Comparison of ENCODE assay signal across 11 cellular contexts in genomic region chr19:38697641-38698071, GRCh38. TPM values are rescaled to one million over a fixed set of nuclear protein-coding genes. Genes with fewer than 3 reads are reported as not detected.
DNase-seq lines count a peak whose midpoint lies in the region; ATAC-seq and TF ChIP-seq lines count a peak whose summit lies in the region.
"Had no signal": no experiment of that assay in that cellular context is flagged by ENCODE, and none has a peak within 500 bp of the region (broad histone marks: within the 10 kb centered on the region; RNA-seq: fewer than 3 reads in every experiment).

No MANE protein-coding gene starts in this region.

- peak overlapping the region; percentile 57; the same call in 1 of the 2 replicates for H3K23ac ChIP-seq in IMR-90 (ENCODE audit: low read depth, low read length)

- no peak overlapping the region for H2BK20ac ChIP-seq in IMR-90 (ENCODE audit: low read depth, low read length)

- peak overlapping the region; percentile 33 for H2BK5ac ChIP-seq in IMR-90 (ENCODE audit: low read depth, low read length, poor library complexity, severe bottlenecking)

- DNase-seq in IMR-90 (no peak), mucosa of descending colon (no peak), RPMI8226 (no peak), GM10248 (ENCODE audit: extremely low spot score) (no peak), T-helper 9 cell (no peak)
- DNase-seq: activated T-cell treated with anti-CD3 and anti-CD28 coated beads, Interleukin-2, amount 50 U/mL, for 4 hours; HCEC 1CT had no signal

- no peak overlapping the region for H3K9ac ChIP-seq in IMR-90 (ENCODE audit: low read depth, low read length)

- H3K4me3 ChIP-seq in IMR-90 (ENCODE audit: insufficient read depth, low read depth, low read length) (no peak overlapping the region), mucosa of descending colon (no peak overlapping the region)

- peak overlapping the region; percentile 49 for H2AFZ ChIP-seq in IMR-90 (replicated peaks; ENCODE audit: low read length, poor library complexity)

- intact Hi-C loops in IMR-90 (cut with micrococcal nuclease), result no loop called here
- intact Hi-C loops in mucosa of descending colon (cut with DNase I, micrococcal nuclease), result no loop called here

- dilution Hi-C loops in IMR-90 (cut with HindIII; ENCODE audit: low sequenced_read_pairs, unreplicated experiment), result no loop called here

- ATAC-seq in IMR-90 (ENCODE audit: low read depth) (no peak), mucosa of descending colon (peak; percentile 30), GM19452 (IDR thresholded peaks at IDR 0.05; ENCODE audit: unreplicated experiment) (no peak)
- ATAC-seq: activated T-cell treated with anti-CD3 and anti-CD28 coated beads, Interleukin-2, amount 50 U/mL, for 4 hours; sciatic nerve had no signal

- H3K79me1 ChIP-seq in IMR-90 (ENCODE audit: low read depth in 1 of 2, low read length in 2 of 2), result peaks cover 0 to 97% of the 10 kb centered on the region in 2 experiments; a peak in 3 of 4 replicates

- TF ChIP-seq POLR2A in IMR-90 (IDR thresholded peaks at IDR 0.05; ENCODE audit: low read depth, low read length), result no peak

- POLR2A ChIA-PET in IMR-90 (lab: Charles Lee; ENCODE audit: unreplicated experiment) (no interaction called here), GM10248 (lab: Yijun Ruan, JAX) (no interaction called here)

- H3K9me3 ChIP-seq in IMR-90 (ENCODE audit: control insufficient read depth, insufficient read depth, low read length), result no peaks in the 10 kb centered on the region
- H3K9me3 ChIP-seq in mucosa of descending colon, result no peaks in the 10 kb centered on the region

- no peak overlapping the region for H3K4me2 ChIP-seq in IMR-90 (ENCODE audit: low read depth, low read length)

- BruUV-seq in IMR-90 (replicated peaks; lab: Mats Ljungman, UMichigan), result no TSS peak

- H3K27ac ChIP-seq in IMR-90 (ENCODE audit: insufficient read depth, low read length), result no peak overlapping the region; the same call in 1 of the 2 replicates
- peak overlapping the region; percentile 69 for H3K27ac ChIP-seq in cingulate gyrus (ENCODE audit: low read depth, low read length)
- peak overlapping the region; percentile 22 for H3K27ac ChIP-seq in temporal lobe (ENCODE audit: low read depth, low read length)

- no peak overlapping the region for H4K5ac ChIP-seq in IMR-90 (ENCODE audit: low read depth, low read length)

- H4K8ac ChIP-seq in IMR-90 (ENCODE audit: low read depth in 2 of 2, low read length in 2 of 2), result no peak overlapping the region; a peak in 1 of 4 replicates

- CTCF ChIA-PET in IMR-90 (lab: Yijun Ruan, JAX) (no interaction called here), GM10248 (lab: Yijun Ruan, JAX) (no interaction called here)

- H2BK120ac ChIP-seq in IMR-90 (ENCODE audit: low read depth, low read length), result no peak overlapping the region

- 80% methylated on average over 3 of the region's 11 CpGs; no CpG with 5 or more reads in 1 of the 2 experiments for WGBS in IMR-90 (ENCODE audit: extremely low coverage in 2 of 2, insufficient read length in 1 of 2), 2 experiments

- TF ChIP-seq RAD21 in IMR-90 (IDR thresholded peaks at IDR 0.05; ENCODE audit: low read length), result no peak

- in situ Hi-C loops in IMR-90 (cut with MboI; ENCODE audit: low sequenced_read_pairs), result no loop called here

- H4K20me1 ChIP-seq in IMR-90 (ENCODE audit: insufficient read depth, low read length), result peaks cover 88% of the 10 kb centered on the region

- no peak overlapping the region for H3K56ac ChIP-seq in IMR-90 (ENCODE audit: extremely low read depth, insufficient read depth, low read length)

- peaks cover 27% of the 10 kb centered on the region for H3K4me1 ChIP-seq in IMR-90 (ENCODE audit: control insufficient read depth, insufficient read depth, low read length)
- H3K4me1 ChIP-seq in mucosa of descending colon (ENCODE audit: low read depth), result peaks cover 74% of the 10 kb centered on the region

- H3K14ac ChIP-seq in IMR-90 (replicated peaks; ENCODE audit: low read depth, low read length), result no peak overlapping the region

- H2AK9ac ChIP-seq in IMR-90 (replicated peaks; ENCODE audit: low read depth, low read length, poor library complexity), result peak overlapping the region; percentile 33

- H2BK15ac ChIP-seq in IMR-90 (ENCODE audit: low read depth, low read length), result no peak overlapping the region

- TF ChIP-seq CTCF in IMR-90 (conservative IDR thresholded peaks at IDR 0.05; ENCODE audit: low read depth, low read length), result no peak
- TF ChIP-seq CTCF in mucosa of descending colon (IDR thresholded peaks at IDR 0.05), result no peak
- TF ChIP-seq CTCF in GM10248 (IDR thresholded peaks at IDR 0.05; ENCODE audit: control extremely low read depth, extremely low read depth, low read depth, missing control alignments), result no peak

- peak overlapping the region; percentile 23; the same call in 1 of the 2 replicates for H3K4ac ChIP-seq in IMR-90 (ENCODE audit: low read depth, low read length)

- peaks cover 44% of the 10 kb centered on the region for H3K9me1 ChIP-seq in IMR-90 (ENCODE audit: insufficient read depth, low read length)

- H3K18ac ChIP-seq in IMR-90 (ENCODE audit: low read depth, low read length), result no peak overlapping the region

- H4K91ac ChIP-seq in IMR-90 (ENCODE audit: insufficient read depth, low read depth, low read length), result no peak overlapping the region

- no peaks in the 10 kb centered on the region for H3K27me3 ChIP-seq in IMR-90 (ENCODE audit: control insufficient read depth, insufficient read depth, low read length)

- H2AK5ac ChIP-seq in IMR-90 (ENCODE audit: low read depth, low read length), result peak overlapping the region; percentile 43; the same call in 1 of the 2 replicates

- H3K36me3 ChIP-seq in IMR-90 (ENCODE audit: control insufficient read depth, insufficient read depth, low read length) (peaks cover 44% of the 10 kb centered on the region), mucosa of descending colon (ENCODE audit: low read depth) (peaks cover 10% of the 10 kb centered on the region)

TF ChIP-seq in IMR-90, 13 proteins besides CTCF, POLR2A, EP300 and RAD21:
- TF ChIP-seq BHLHE40 (IDR thresholded peaks at IDR 0.05; ENCODE audit: low read depth, low read length), result no peak
- no peak for TF ChIP-seq MAZ (IDR thresholded peaks at IDR 0.05; ENCODE audit: borderline replicate concordance, low read depth, low read length)
- TF ChIP-seq USF2 (IDR thresholded peaks at IDR 0.05; ENCODE audit: low read depth, low read length), result no peak
- no peak for TF ChIP-seq ELK1 (IDR thresholded peaks at IDR 0.05; ENCODE audit: borderline replicate concordance, low read depth, low read length)
- TF ChIP-seq MAFK (IDR thresholded peaks at IDR 0.05; ENCODE audit: low read depth, low read length), result no peak
- TF ChIP-seq CHD1 (IDR thresholded peaks at IDR 0.05; ENCODE audit: low read depth, low read length), result no peak
- TF ChIP-seq NFE2L2 (IDR thresholded peaks at IDR 0.05; ENCODE audit: low read depth, low read length), result no peak
- TF ChIP-seq MXI1 (IDR thresholded peaks at IDR 0.05; ENCODE audit: borderline replicate concordance, low read depth, low read length), result no peak
- TF ChIP-seq RFX5 (IDR thresholded peaks at IDR 0.05; ENCODE audit: low read depth, low read length), result no peak
- TF ChIP-seq CEBPB (IDR thresholded peaks at IDR 0.05; ENCODE audit: low read depth, low read length), result no peak
- TF ChIP-seq FOS (IDR thresholded peaks at IDR 0.05; ENCODE audit: low read depth, low read length), result no peak
- no peak for TF ChIP-seq SMC3 (IDR thresholded peaks at IDR 0.05; ENCODE audit: low read depth, low read length)
- TF ChIP-seq RCOR1 (IDR thresholded peaks at IDR 0.05; ENCODE audit: insufficient replicate concordance, low read length), result no peak

RNA-seq across cellular contexts. Expression of gene CAPN12, which starts 46.6 kb away (rescaled TPM):
- total RNA-seq in IMR-90 (2012; rRNA removed) (0.18 TPM in 1 of 2 replicates, not detected in the other), mucosa of descending colon (10 to 100 TPM in 2 of 3 donors, 1 to 10 TPM in 1; 3.1 to 15.9 (median 14.9) TPM), temporal lobe (0.25 TPM)
- 0.97 and 0.99 TPM in 2 replicates for polyA plus RNA-seq in IMR-90 (2012; rRNA removed)
- polyA plus RNA-seq in IMR-90 (2012; cell fraction: cytosol; rRNA removed), result 0.27 and 0.67 TPM in 2 replicates
- 8.4 and 12.7 TPM in 2 replicates for polyA plus RNA-seq in IMR-90 (2012; cell fraction: nucleus; rRNA removed; ENCODE audit: low replicate concordance)

RNA-seq across cellular contexts. Expression of gene ACTN4, which starts 50.2 kb away (rescaled TPM):
- 614 and 659 TPM in 2 replicates for total RNA-seq in IMR-90 (2012; rRNA removed)
- polyA plus RNA-seq in IMR-90 (2012; rRNA removed), result 497 and 541 TPM in 2 replicates
- 291 and 549 TPM in 2 replicates for polyA plus RNA-seq in IMR-90 (2012; cell fraction: cytosol; rRNA removed)
- polyA plus RNA-seq in IMR-90 (2012; cell fraction: nucleus; rRNA removed; ENCODE audit: low replicate concordance), result 608 and 1,383 TPM in 2 replicates
- 1,000 to 10,000 TPM in 2 of 3 donors, 100 to 1,000 TPM in 1; 566 to 1,080 (median 1,014) TPM for total RNA-seq in mucosa of descending colon
- 51.9 TPM for total RNA-seq in temporal lobe

Comparison
In these comparisons a context has a peak if more than half of its experiments do, and no peak if none do; other contexts are left out.
1. RNA of gene ACTN4, which starts 50.2 kb away (total RNA-seq): 566 to 1,080 TPM in mucosa of descending colon and 614 to 659 TPM in IMR-90; 51.9 TPM in temporal lobe (single experiment); every median in the first group is over 10 times any median in the second.